In the genomic region with DNA sequence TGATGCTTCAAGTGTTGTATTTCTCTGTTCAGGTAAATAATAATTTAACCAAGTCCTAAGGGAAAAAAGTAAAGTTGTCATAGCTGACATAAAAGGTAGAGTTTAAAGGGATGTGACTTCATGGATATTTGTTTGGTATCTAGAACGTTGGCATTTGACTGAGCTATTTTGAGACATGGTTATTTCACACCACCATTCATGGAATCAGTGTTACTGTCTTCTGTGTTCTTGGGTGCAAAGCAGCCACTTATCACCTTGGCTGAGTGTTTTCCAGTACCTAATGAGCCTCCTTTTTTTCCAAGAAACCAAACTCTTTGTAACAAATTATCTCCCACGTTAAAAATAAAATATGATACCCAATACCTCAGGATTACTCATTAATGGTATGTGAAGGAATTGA, we compare ENCODE assay signal across 17 cellular contexts.
DNase-seq lines count a peak whose midpoint lies in the region; ATAC-seq and TF ChIP-seq lines count a peak whose summit lies in the region.
"Had no signal": no experiment of that assay in that cellular context is flagged by ENCODE, and none has a peak within 500 bp of the region (broad histone marks: within the 10 kb centered on the region; RNA-seq: fewer than 3 reads in every experiment).

No MANE protein-coding gene starts in this region.

- intact Hi-C loops in Right ventricle myocardium superior (cut with DNase I) = no loop called here
- intact Hi-C loops in cardiac septum (cut with DNase I) = no loop called here
- intact Hi-C loops in left ventricle myocardium superior (cut with micrococcal nuclease) = no loop called here
- intact Hi-C loops in gastrocnemius medialis (cut with DNase I; ENCODE audit: low total_unique reads) = no loop called here
- intact Hi-C loops in ascending aorta (cut with DNase I) = loop anchor here (5.0 kb wide), 1 partner anchor 40 kb away; no protein-coding TSS in a partner anchor

- in situ Hi-C loops in gastrocnemius medialis (cut with MboI; ENCODE audit: low sequenced_read_pairs in 4 of 4) = no loop called here

- no peaks in the 10 kb centered on the region for H3K9me3 Mint-ChIP-seq in endothelial cell (ENCODE audit: unreplicated experiment)
- H3K9me3 Mint-ChIP-seq: CD8-positive, alpha-beta memory T cell; H9 had no signal

- H3K27me3 ChIP-seq in gastrocnemius medialis = no peaks in the 10 kb centered on the region
- H3K27me3 ChIP-seq in ascending aorta = no peaks in the 10 kb centered on the region
- H3K27me3 ChIP-seq: BLaER1 had no signal

- H3K27ac Mint-ChIP-seq in endothelial cell (ENCODE audit: unreplicated experiment) = no peak overlapping the region
- H3K27ac Mint-ChIP-seq: CD8-positive, alpha-beta memory T cell; H9 had no signal

- DNase-seq in Right ventricle myocardium superior = no peak
- no peak for DNase-seq in cardiac septum (ENCODE audit: low spot score)
- no peak for DNase-seq in endothelial cell (ENCODE audit: low spot score)
- DNase-seq in left ventricle myocardium superior = no peak
- DNase-seq in gastrocnemius medialis = no peak
- DNase-seq in ascending aorta (ENCODE audit: low spot score in 2 of 2) = no peak
- DNase-seq in activated naive CD4-positive, alpha-beta T cell treated with anti-CD3 and anti-CD28 coated beads, Interleukin-2, amount 50 U/mL, for 16 hours = no peak
- DNase-seq: AML-193; Caco-2; CD8-positive, alpha-beta memory T cell; DND-41; GDM1; GOT3; H9 had no signal

- TF ChIP-seq CTCF in endothelial cell (IDR thresholded peaks at IDR 0.05; ENCODE audit: unreplicated experiment) (no peak), gastrocnemius medialis (IDR thresholded peaks at IDR 0.05 in 4 of 5, conservative IDR thresholded peaks at IDR 0.05 in 1 of 5) (no peak), ascending aorta (IDR thresholded peaks at IDR 0.05) (no peak)

- peaks cover 0 to 25% of the 10 kb centered on the region in 2 donors for H3K36me3 ChIP-seq in gastrocnemius medialis
- peaks cover 17 to 30% of the 10 kb centered on the region in 2 donors for H3K36me3 ChIP-seq in ascending aorta

- no peak for TF ChIP-seq POLR2A in gastrocnemius medialis (IDR thresholded peaks at IDR 0.05)

- no peaks in the 10 kb centered on the region for H3K9me3 ChIP-seq in gastrocnemius medialis
- no peaks in the 10 kb centered on the region for H3K9me3 ChIP-seq in ascending aorta
- H3K9me3 ChIP-seq: Caco-2 had no signal

- no peak overlapping the region for H3K4me3 ChIP-seq in gastrocnemius medialis
- H3K4me3 ChIP-seq in ascending aorta = no peak overlapping the region
- H3K4me3 ChIP-seq: BLaER1 had no signal

- H3K4me1 ChIP-seq in gastrocnemius medialis (peaks cover 49 to 55% of the 10 kb centered on the region in 2 donors), ascending aorta (peaks cover 0 to 7% of the 10 kb centered on the region in 2 donors)
- H3K4me1 ChIP-seq: BLaER1, Caco-2 had no signal

- H3K36me3 Mint-ChIP-seq in endothelial cell (ENCODE audit: low read depth, unreplicated experiment) = peaks cover 71% of the 10 kb centered on the region

- peaks cover 16% of the 10 kb centered on the region for H3K27me3 Mint-ChIP-seq in endothelial cell (ENCODE audit: unreplicated experiment)
- H3K27me3 Mint-ChIP-seq: CD8-positive, alpha-beta memory T cell had no signal

- H3K4me3 Mint-ChIP-seq in endothelial cell (ENCODE audit: unreplicated experiment) = peak overlapping the region; percentile 11
- H3K4me3 Mint-ChIP-seq: CD8-positive, alpha-beta memory T cell; H9 had no signal

- H3K4me1 Mint-ChIP-seq in endothelial cell (ENCODE audit: unreplicated experiment) = peaks cover 69% of the 10 kb centered on the region

- H3K27ac ChIP-seq in gastrocnemius medialis = peak overlapping the region in 3 of 4 donors; percentile 1 to 46 (median 31)
- H3K27ac ChIP-seq in ascending aorta = no peak overlapping the region
- H3K27ac ChIP-seq: 22Rv1, BLaER1 had no signal

- peak; percentile 51 for ATAC-seq in Right ventricle myocardium superior (ENCODE audit: poor library complexity)
- peak; percentile 58 for ATAC-seq in left ventricle myocardium superior
- no peak for ATAC-seq in gastrocnemius medialis
- no peak for ATAC-seq in HG02571 (IDR thresholded peaks at IDR 0.05; ENCODE audit: unreplicated experiment)

Comparison
In these comparisons a context has a peak if more than half of its experiments do, and no peak if none do; other contexts are left out.
1. ATAC-seq: peak in Right ventricle myocardium superior (single experiment) and left ventricle myocardium superior (single experiment); none in gastrocnemius medialis (0 of 2) and HG02571 (single experiment).
2. H3K27ac ChIP-seq: peak in gastrocnemius medialis (3 of 4); none in ascending aorta (0 of 2).